ENCODE assay signal across 8 cellular contexts in the genomic region with DNA sequence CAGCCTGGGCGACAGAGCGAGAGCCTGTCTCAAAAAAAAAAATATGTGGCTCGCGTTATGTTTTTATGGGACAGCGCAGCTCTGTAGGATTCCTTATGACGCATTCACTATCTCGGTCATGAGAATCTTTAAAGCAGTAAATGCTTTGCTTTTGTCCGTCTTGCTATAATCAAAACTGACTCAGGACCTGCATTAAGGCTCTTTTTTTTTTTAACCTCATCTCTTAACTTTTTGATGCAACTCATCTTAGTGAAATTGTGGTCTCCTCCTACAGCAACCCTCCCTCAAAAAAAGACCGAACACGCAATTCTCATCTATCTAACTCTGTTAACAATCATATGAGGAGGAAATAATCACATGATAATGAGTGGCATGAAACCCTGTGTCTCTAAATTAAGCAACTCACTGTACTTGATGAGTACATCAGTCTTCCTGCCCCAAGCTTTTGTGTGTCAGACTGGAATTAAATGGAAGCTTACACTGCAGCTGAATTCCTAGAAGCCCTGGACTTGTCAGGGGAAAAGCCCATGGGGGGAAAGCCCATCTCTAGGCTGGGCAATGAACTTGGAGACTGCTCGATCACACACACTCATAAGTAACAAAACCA. TPM values are rescaled to one million over a fixed set of nuclear protein-coding genes. Genes with fewer than 3 reads are reported as not detected.
A peak's percentile ranks its signal among the peaks of the same experiment; 100 is the strongest.
DNase-seq lines count a peak whose midpoint lies in the region; ATAC-seq and TF ChIP-seq lines count a peak whose summit lies in the region.

No MANE protein-coding gene starts in this region.

- H3K27me3 Mint-ChIP-seq in activated naive CD8-positive, alpha-beta T cell treated with anti-CD3 and anti-CD28 coated beads, Interleukin-2, amount 10 ng/mL, durations not matched to agents 7 days and 5 days, result no peaks in the 10 kb centered on the region

- H3K4me3 ChIP-seq in right lobe of liver, result no peak overlapping the region
- H3K4me3 ChIP-seq in vagina, result no peak overlapping the region

- H3K4me1 ChIP-seq in right lobe of liver (peaks cover 0 to 44% (median 21%) of the 10 kb centered on the region in 4 donors), vagina (peaks cover 26% of the 10 kb centered on the region)

- intact Hi-C loops in right lobe of liver (cut with DNase I), result no loop called here
- intact Hi-C loops in vagina (cut with DNase I), result no loop called here

- H3K9me3 Mint-ChIP-seq in activated naive CD8-positive, alpha-beta T cell treated with anti-CD3 and anti-CD28 coated beads, Interleukin-2, amount 10 ng/mL, durations not matched to agents 7 days and 5 days, result no peaks in the 10 kb centered on the region

- no peak for ATAC-seq in activated naive CD8-positive, alpha-beta T cell treated with anti-CD3 and anti-CD28 coated beads, Interleukin-2, amount 10 ng/mL, durations not matched to agents 7 days and 5 days (ENCODE audit: low read depth)
- ATAC-seq in right lobe of liver, result peak in 1 of 4 donors; percentile 39
- no peak for ATAC-seq in GM19455 (IDR thresholded peaks at IDR 0.05; ENCODE audit: unreplicated experiment)

- H3K27ac ChIP-seq in right lobe of liver (peak overlapping the region; percentile 77 to 84 (median 79)), vagina (peak overlapping the region; percentile 41)

- peak overlapping the region; percentile 13 for H3K4me3 Mint-ChIP-seq in activated naive CD8-positive, alpha-beta T cell treated with anti-CD3 and anti-CD28 coated beads, Interleukin-2, amount 10 ng/mL, durations not matched to agents 7 days and 5 days

- H3K27ac Mint-ChIP-seq in activated naive CD8-positive, alpha-beta T cell treated with anti-CD3 and anti-CD28 coated beads, Interleukin-2, amount 10 ng/mL, durations not matched to agents 7 days and 5 days, result peak overlapping the region; percentile 46

- no peaks in the 10 kb centered on the region for H3K27me3 ChIP-seq in right lobe of liver
- no peaks in the 10 kb centered on the region for H3K27me3 ChIP-seq in vagina

- H3K36me3 Mint-ChIP-seq in activated naive CD8-positive, alpha-beta T cell treated with anti-CD3 and anti-CD28 coated beads, Interleukin-2, amount 10 ng/mL, durations not matched to agents 7 days and 5 days, result peaks cover 35% of the 10 kb centered on the region

- no peak for TF ChIP-seq POLR2A in right lobe of liver (IDR thresholded peaks at IDR 0.05)
- no peak for TF ChIP-seq POLR2A in vagina (IDR thresholded peaks at IDR 0.05)

- 65% methylated on average over 10 of the region's 11 CpGs for WGBS in right lobe of liver (ENCODE audit: insufficient coverage, low coverage, low lambda C conversion rate, missing lambda C conversion rate)

- peak; percentile 38 for DNase-seq in stimulated activated naive CD4-positive, alpha-beta T cell treated with Interleukin-2 at 50 U/mL for 16 hours (lab: John Stamatoyannopoulos, UW)
- DNase-seq in stimulated activated naive CD4-positive, alpha-beta T cell (lab: John Stamatoyannopoulos, UW), result no peak
- DNase-seq in activated naive CD8-positive, alpha-beta T cell treated with anti-CD3 and anti-CD28 coated beads, Interleukin-2, amount 10 ng/mL, durations not matched to agents 7 days and 5 days, result no peak
- DNase-seq in right lobe of liver, result no peak
- no peak for DNase-seq in vagina (ENCODE audit: extremely low spot score in 2 of 2)
- DNase-seq in NCI-H1417 treated with DMSO at 0.1 percent for 48 hours (lab: John Stamatoyannopoulos, UW), result no peak
- DNase-seq in putamen (ENCODE audit: low spot score), result no peak

- H3K36me3 ChIP-seq in right lobe of liver (no peaks in the 10 kb centered on the region), vagina (no peaks in the 10 kb centered on the region)

- no peaks in the 10 kb centered on the region for H3K9me3 ChIP-seq in right lobe of liver
- H3K9me3 ChIP-seq in vagina, result no peaks in the 10 kb centered on the region

- peaks cover 26% of the 10 kb centered on the region for H3K4me1 Mint-ChIP-seq in activated naive CD8-positive, alpha-beta T cell treated with anti-CD3 and anti-CD28 coated beads, Interleukin-2, amount 10 ng/mL, durations not matched to agents 7 days and 5 days

- POLR2A ChIA-PET in activated naive CD8-positive, alpha-beta T cell treated with anti-CD3 and anti-CD28 coated beads, Interleukin-2, amount 10 ng/mL, durations not matched to agents 7 days and 5 days (lab: Charles Lee), result interaction anchor here (0.7 kb wide), 1 partner anchor 18 kb away, joined by 3 read pairs; no protein-coding TSS in a partner anchor

- TF ChIP-seq CTCF in right lobe of liver (IDR thresholded peaks at IDR 0.05), result no peak
- TF ChIP-seq CTCF in vagina (IDR thresholded peaks at IDR 0.05), result no peak

RNA-seq across cellular contexts. Expression of a gene that starts 4.3 kb away (rescaled TPM):
- total RNA-seq in activated naive CD8-positive, alpha-beta T cell treated with anti-CD3 and anti-CD28 coated beads, Interleukin-2, amount 10 ng/mL, durations not matched to agents 7 days and 5 days, result 10 to 100 TPM; 50.7 to 52.9 TPM
- total RNA-seq in right lobe of liver (10 to 100 TPM; 11.5 to 79.7 (median 21.9) TPM), vagina (26.5 TPM)
